2 cellular contexts compared by ENCODE assay signal in the genomic region with DNA sequence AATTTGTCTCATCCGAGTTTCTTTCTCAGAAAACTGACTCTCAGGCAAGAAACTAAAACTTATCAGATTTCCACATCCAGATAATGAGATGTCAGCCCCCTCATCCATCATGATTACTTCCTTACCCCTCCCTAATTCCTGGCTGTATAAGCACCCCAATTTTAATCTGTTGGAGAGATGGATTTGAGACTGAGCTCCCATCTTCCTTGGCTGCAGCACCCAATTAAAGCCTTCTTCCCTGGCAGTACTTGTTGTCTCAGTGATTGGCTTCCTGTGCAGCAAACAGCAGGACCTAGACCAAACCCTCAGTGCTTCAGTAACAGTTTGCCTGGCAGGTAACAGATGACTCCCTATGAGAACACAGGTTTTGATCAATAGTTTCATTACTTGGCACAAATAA.
A peak's percentile ranks its signal among the peaks of the same experiment; 100 is the strongest.
TF ChIP-seq lines count a peak whose summit lies in the region.

No MANE protein-coding gene starts in this region.

TF ChIP-seq in HEK293, 187 proteins besides CTCF, POLR2A, EP300 and RAD21:
- TF ChIP-seq ZNF585B (tag by site-specific recombination; IDR thresholded peaks at IDR 0.05) = no peak
- TF ChIP-seq ZNF211 (tag by site-specific recombination; IDR thresholded peaks at IDR 0.05; ENCODE audit: low read depth) = no peak
- peak; percentile 66 for TF ChIP-seq SETDB1 (IDR thresholded peaks at IDR 0.05; ENCODE audit: insufficient read length, low read length)
- TF ChIP-seq, protein P1, sequence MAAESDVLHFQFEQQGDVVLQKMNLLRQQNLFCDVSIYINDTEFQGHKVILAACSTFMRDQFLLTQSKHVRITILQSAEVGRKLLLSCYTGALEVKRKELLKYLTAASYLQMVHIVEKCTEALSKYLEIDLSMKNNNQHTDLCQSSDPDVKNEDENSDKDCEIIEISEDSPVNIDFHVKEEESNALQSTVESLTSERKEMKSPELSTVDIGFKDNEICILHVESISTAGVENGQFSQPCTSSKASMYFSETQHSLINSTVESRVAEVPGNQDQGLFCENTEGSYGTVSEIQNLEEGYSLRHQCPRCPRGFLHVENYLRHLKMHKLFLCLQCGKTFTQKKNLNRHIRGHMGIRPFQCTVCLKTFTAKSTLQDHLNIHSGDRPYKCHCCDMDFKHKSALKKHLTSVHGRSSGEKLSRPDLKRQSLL (tag by site-specific recombination; IDR thresholded peaks at IDR 0.05) = no peak
- no peak for TF ChIP-seq KLF7 (tag by site-specific recombination; IDR thresholded peaks at IDR 0.05; ENCODE audit: borderline replicate concordance)
- no peak for TF ChIP-seq ZNF600 (tag by site-specific recombination; IDR thresholded peaks at IDR 0.05)
- TF ChIP-seq WT1 (tag by site-specific recombination; IDR thresholded peaks at IDR 0.05) = no peak

TF ChIP-seq in K562, 482 proteins besides CTCF, POLR2A, EP300 and RAD21:
- TF ChIP-seq NUFIP1 (IDR thresholded peaks at IDR 0.05; ENCODE audit: partially characterized antibody) = no peak
- TF ChIP-seq, protein P2, sequence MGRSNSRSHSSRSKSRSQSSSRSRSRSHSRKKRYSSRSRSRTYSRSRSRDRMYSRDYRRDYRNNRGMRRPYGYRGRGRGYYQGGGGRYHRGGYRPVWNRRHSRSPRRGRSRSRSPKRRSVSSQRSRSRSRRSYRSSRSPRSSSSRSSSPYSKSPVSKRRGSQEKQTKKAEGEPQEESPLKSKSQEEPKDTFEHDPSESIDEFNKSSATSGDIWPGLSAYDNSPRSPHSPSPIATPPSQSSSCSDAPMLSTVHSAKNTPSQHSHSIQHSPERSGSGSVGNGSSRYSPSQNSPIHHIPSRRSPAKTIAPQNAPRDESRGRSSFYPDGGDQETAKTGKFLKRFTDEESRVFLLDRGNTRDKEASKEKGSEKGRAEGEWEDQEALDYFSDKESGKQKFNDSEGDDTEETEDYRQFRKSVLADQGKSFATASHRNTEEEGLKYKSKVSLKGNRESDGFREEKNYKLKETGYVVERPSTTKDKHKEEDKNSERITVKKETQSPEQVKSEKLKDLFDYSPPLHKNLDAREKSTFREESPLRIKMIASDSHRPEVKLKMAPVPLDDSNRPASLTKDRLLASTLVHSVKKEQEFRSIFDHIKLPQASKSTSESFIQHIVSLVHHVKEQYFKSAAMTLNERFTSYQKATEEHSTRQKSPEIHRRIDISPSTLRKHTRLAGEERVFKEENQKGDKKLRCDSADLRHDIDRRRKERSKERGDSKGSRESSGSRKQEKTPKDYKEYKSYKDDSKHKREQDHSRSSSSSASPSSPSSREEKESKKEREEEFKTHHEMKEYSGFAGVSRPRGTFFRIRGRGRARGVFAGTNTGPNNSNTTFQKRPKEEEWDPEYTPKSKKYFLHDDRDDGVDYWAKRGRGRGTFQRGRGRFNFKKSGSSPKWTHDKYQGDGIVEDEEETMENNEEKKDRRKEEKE (IDR thresholded peaks at IDR 0.05; ENCODE audit: borderline replicate concordance in 1 of 2, control insufficient read depth in 1 of 2, low read depth in 2 of 2, low read length in 1 of 2) = no peak
- TF ChIP-seq CBX3 (IDR thresholded peaks at IDR 0.05; ENCODE audit: borderline replicate concordance in 1 of 2, low read length in 2 of 2) = 0 out of 3 replicates have a peak, but pooled peaks of 1 of the 2 experiments have one; percentile 34
- TF ChIP-seq ZNF124 (CRISPR knock-in tag; IDR thresholded peaks at IDR 0.05) = peak; percentile 97
